15 cellular contexts compared by ENCODE assay signal in genomic region chr17:30316736-30317135, GRCh38. TPM values are rescaled to one million over a fixed set of nuclear protein-coding genes. Genes with fewer than 3 reads are reported as not detected.
"Had no signal": no experiment of that assay in that cellular context is flagged by ENCODE, and none has a peak within 500 bp of the region (broad histone marks: within the 10 kb centered on the region; RNA-seq: fewer than 3 reads in every experiment).

No MANE protein-coding gene starts in this region.

- H3K36me3 ChIP-seq: esophagus muscularis mucosa, thoracic aorta had no signal

- H3K79me2 ChIP-seq: parathyroid adenoma had no signal

- ATAC-seq: activated CD8-positive, alpha-beta T cell treated with anti-CD3 and anti-CD28 coated beads for 36 hours; activated T-cell treated with anti-CD3 and anti-CD28 coated beads, Interleukin-2, amount 50 U/mL, for 4 hours; left lobe of liver; naive thymus-derived CD4-positive, alpha-beta T cell had no signal

- H3K9me3 ChIP-seq: esophagus muscularis mucosa, thoracic aorta had no signal

- H3K27ac ChIP-seq: esophagus muscularis mucosa, parathyroid adenoma, thoracic aorta had no signal

- H3K27me3 ChIP-seq: esophagus muscularis mucosa had no signal

- H3K4me1 ChIP-seq: parathyroid adenoma had no signal

- H3K4me3 ChIP-seq: esophagus muscularis mucosa, thoracic aorta had no signal

- H3K9ac ChIP-seq: parathyroid adenoma had no signal

- DNase-seq: activated B cell treated with CpG ODN at 0.5 μM for 24 hours; activated CD4-positive, alpha-beta T cell treated with anti-CD3 and anti-CD28 coated beads for 48 hours; activated CD8-positive, alpha-beta T cell treated with anti-CD3 and anti-CD28 coated beads for 36 hours; activated effector memory CD4-positive, alpha-beta T cell treated with anti-CD3 and anti-CD28 coated beads, Interleukin-2, amount 50 U/mL, for 16 hours; activated T-cell treated with anti-CD3 and anti-CD28 coated beads, Interleukin-2, amount 50 U/mL, for 4 hours; amniotic stem cell; naive thymus-derived CD4-positive, alpha-beta T cell; stimulated activated CD4-positive, alpha-beta T cell treated with anti-CD3 and anti-CD28 coated beads, Interleukin-2, amount 100 ng/mL, for 24 hours had no signal

RNA-seq across cellular contexts. Expression of gene TMIGD1, which starts 17.1 kb away (rescaled TPM):
- total RNA-seq: activated B cell treated with CpG ODN at 0.5 μM for 24 hours; activated CD8-positive, alpha-beta T cell treated with anti-CD3 and anti-CD28 coated beads for 36 hours; activated T-cell treated with anti-CD3 and anti-CD28 coated beads, Interleukin-2, amount 50 U/mL, for 4 hours; cardiac septum; left lobe of liver; lung microvascular endothelial cell; naive thymus-derived CD4-positive, alpha-beta T cell; thoracic aorta; urinary bladder had no signal
- polyA plus RNA-seq: naive thymus-derived CD4-positive, alpha-beta T cell; urinary bladder had no signal
